ENCODE assay signal across 19 cellular contexts in the genomic region with DNA sequence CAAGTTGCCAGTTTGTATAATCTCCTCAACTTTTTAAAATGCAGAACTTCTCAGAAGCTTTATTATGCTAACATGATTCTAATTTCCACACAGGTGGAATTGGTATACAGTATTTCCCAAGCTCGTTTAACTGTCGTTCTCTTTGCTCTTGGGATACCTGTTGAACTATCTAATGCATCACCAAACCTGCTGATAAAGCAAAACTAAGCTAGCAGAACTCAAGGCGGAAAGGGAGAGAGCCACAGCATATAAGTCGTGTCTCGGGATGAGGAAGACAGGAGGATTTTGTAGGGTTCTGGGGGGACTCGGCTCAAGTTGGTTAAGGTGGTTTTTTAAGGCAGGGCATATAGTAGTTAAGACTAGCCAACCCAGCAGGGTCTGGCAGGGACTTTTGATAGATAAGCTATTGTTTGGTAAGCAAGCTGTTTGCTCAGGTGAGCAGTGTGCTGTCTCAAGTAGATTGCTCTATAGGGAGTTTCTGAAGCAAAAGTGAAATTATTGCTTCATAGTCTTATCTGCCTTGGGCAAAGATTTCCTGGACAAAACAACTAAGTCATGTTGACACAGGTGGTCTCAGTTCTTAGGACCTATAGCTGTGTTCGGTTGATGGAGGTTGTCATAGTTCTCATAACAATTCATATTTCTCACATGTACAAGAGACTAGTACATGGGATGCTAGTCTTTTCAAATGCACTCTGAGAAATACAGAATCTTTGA. TPM values are rescaled to one million over a fixed set of nuclear protein-coding genes. Genes with fewer than 3 reads are reported as not detected.
DNase-seq lines count a peak whose midpoint lies in the region; ATAC-seq, FAIRE-seq and TF ChIP-seq lines count a peak whose summit lies in the region.
"Had no signal": no experiment of that assay in that cellular context is flagged by ENCODE, and none has a peak within 500 bp of the region (broad histone marks: within the 10 kb centered on the region; RNA-seq: fewer than 3 reads in every experiment).

No MANE protein-coding gene starts in this region.

- no peak overlapping the region for H3K4me2 ChIP-seq in HepG2 (ENCODE audit: low read depth, low read length)
- H3K4me2 ChIP-seq in H1 (ENCODE audit: insufficient read depth in 1 of 2, low read depth in 2 of 2, low read length in 2 of 2) = no peak overlapping the region; a peak in 1 of 4 replicates

- H3K9ac ChIP-seq in HepG2 (ENCODE audit: insufficient read depth, low read depth, low read length) = no peak overlapping the region
- no peak overlapping the region for H3K9ac ChIP-seq in H1 (replicated peaks in 1 of 4; ENCODE audit: extremely low read depth in 1 of 4, low read depth in 3 of 4, low read length in 3 of 4)

- H3K27me3 ChIP-seq in HepG2 (ENCODE audit: control insufficient read depth in 1 of 2, insufficient read depth in 2 of 2, low read length in 2 of 2) (peaks cover 3 to 37% of the 10 kb centered on the region in 2 experiments; a peak in 3 of 5 replicates), right lobe of liver (no peaks in the 10 kb centered on the region), H1 (replicated peaks in 1 of 4; ENCODE audit: control insufficient read depth in 3 of 4, extremely low read depth in 1 of 4, insufficient read depth in 3 of 4, low read length in 3 of 4) (no peaks in the 10 kb centered on the region)
- H3K27me3 ChIP-seq: Peyer's patch had no signal

- H2AFZ ChIP-seq in HepG2 (ENCODE audit: low read length) (no peak overlapping the region), H1 (ENCODE audit: low read length) (no peak overlapping the region)

- POLR2A ChIA-PET in HepG2 (lab: Yijun Ruan, JAX) = no interaction called here
- POLR2A ChIA-PET in H1 (lab: Charles Lee; ENCODE audit: partially characterized antibody) = interaction anchor here (0.9 to 2.4 kb wide), 5 partner anchors 10 to 213 kb away, joined by 3 to 10 read pairs (median 5); a partner anchor contains a TSS

- no peak overlapping the region for H3K14ac ChIP-seq in H1 (ENCODE audit: insufficient read length)

- no peak overlapping the region for H2BK5ac ChIP-seq in H1 (ENCODE audit: low read depth, low read length)

- no peak overlapping the region; the same call in 1 of the 2 replicates for H3K18ac ChIP-seq in H1 (ENCODE audit: extremely low read depth, low read length)

- CTCF ChIA-PET in HepG2 (lab: Yijun Ruan, JAX; ENCODE audit: low intra/inter-chr PET ratio, low total read pairs) = no interaction called here
- CTCF ChIA-PET in H1 (lab: Charles Lee; ENCODE audit: partially characterized antibody) = interaction anchor here (0.6 to 7.1 kb wide), 11 partner anchors 11 to 411 kb away, joined by 3 to 82 read pairs (median 3); no protein-coding TSS in a partner anchor

- FAIRE-seq in HepG2 (lab: Jason Lieb, UNC) = no peak
- no peak for FAIRE-seq in H1 (lab: Jason Lieb, UNC)
- FAIRE-seq: GM12891, GM18507, H54 had no signal

- H3K9me3 ChIP-seq in HepG2 (ENCODE audit: low read length) (no peaks in the 10 kb centered on the region), right lobe of liver (no peaks in the 10 kb centered on the region), H1 (ENCODE audit: insufficient read depth in 2 of 2, low read depth in 1 of 2, low read length in 1 of 2) (no peaks in the 10 kb centered on the region)
- H3K9me3 ChIP-seq: Peyer's patch had no signal

- no peak overlapping the region for H4K8ac ChIP-seq in H1 (ENCODE audit: extremely low read depth, insufficient read depth, low read length)

- H3K4me3 ChIP-seq in HepG2 (replicated peaks in 1 of 3; ENCODE audit: insufficient read depth in 1 of 3, low read depth in 2 of 3, low read length in 3 of 3) = no peak overlapping the region
- no peak overlapping the region for H3K4me3 ChIP-seq in right lobe of liver
- H3K4me3 ChIP-seq in H1 (ENCODE audit: extremely low read depth in 1 of 4, insufficient read depth in 2 of 4, low read depth in 3 of 4, low read length in 4 of 4) = no peak overlapping the region
- H3K4me3 ChIP-seq: Peyer's patch had no signal

- WGBS in HepG2 (ENCODE audit: low lambda C conversion rate) = 19% methylated on average over 7 of the region's 7 CpGs
- 64% methylated on average over 7 of the region's 7 CpGs for WGBS in right lobe of liver (ENCODE audit: insufficient coverage, low coverage, low lambda C conversion rate, missing lambda C conversion rate)
- WGBS in H1 (ENCODE audit: extremely low coverage in 1 of 2, insufficient coverage in 1 of 2, insufficient read length in 1 of 2, insufficient replicate concordance in 2 of 2, low coverage in 1 of 2, low lambda C conversion rate in 2 of 2, missing lambda C conversion rate in 1 of 2), 2 experiments = 78% methylated on average over 7 of the region's 7 CpGs; no CpG with 5 or more reads in 1 of the 2 experiments

- H4K5ac ChIP-seq in H1 (ENCODE audit: insufficient read length, low read depth, low read length) = no peak overlapping the region

- no peaks in the 10 kb centered on the region for H3K79me1 ChIP-seq in H1 (ENCODE audit: low read depth, low read length)

- TF ChIP-seq RAD21 in HepG2 (CRISPR knock-in tag; IDR thresholded peaks at IDR 0.05) = no peak
- TF ChIP-seq RAD21 in H1 (IDR thresholded peaks at IDR 0.05 in 1 of 2, conservative IDR thresholded peaks at IDR 0.05 in 1 of 2; ENCODE audit: low read depth in 2 of 2, low read length in 2 of 2) = no peak

- no peaks in the 10 kb centered on the region for H3K36me3 ChIP-seq in HepG2 (replicated peaks in 1 of 2; ENCODE audit: control insufficient read depth in 1 of 2, insufficient read depth in 2 of 2, low read length in 2 of 2)
- no peaks in the 10 kb centered on the region for H3K36me3 ChIP-seq in right lobe of liver
- no peaks in the 10 kb centered on the region for H3K36me3 ChIP-seq in H1 (ENCODE audit: control insufficient read depth in 2 of 4, insufficient read depth in 4 of 4, low read length in 3 of 4)
- H3K36me3 ChIP-seq: Peyer's patch had no signal

- no peak overlapping the region for H3K56ac ChIP-seq in H1 (replicated peaks; ENCODE audit: insufficient read length, low read depth, low read length)

- TF ChIP-seq POLR2A in HepG2 (IDR thresholded peaks at IDR 0.05; ENCODE audit: insufficient read depth in 1 of 2, low read depth in 2 of 2, low read length in 2 of 2) (no peak), right lobe of liver (IDR thresholded peaks at IDR 0.05) (no peak), H1 (IDR thresholded peaks at IDR 0.05; ENCODE audit: control extremely low read depth in 1 of 2, low read depth in 2 of 2, low read length in 2 of 2) (no peak)

- H3K79me2 ChIP-seq in HepG2 (ENCODE audit: insufficient read depth, low read length) = no peaks in the 10 kb centered on the region
- H3K79me2 ChIP-seq in H1 (ENCODE audit: control insufficient read depth in 1 of 2, insufficient read depth in 2 of 2, low read length in 2 of 2) = no peaks in the 10 kb centered on the region

- H3K27ac ChIP-seq in HepG2 (ENCODE audit: extremely low read length, insufficient read depth, low read length) = no peak overlapping the region
- H3K27ac ChIP-seq in right lobe of liver = no peak overlapping the region
- H3K27ac ChIP-seq in H1 (ENCODE audit: low read depth, low read length) = no peak overlapping the region
- H3K27ac ChIP-seq: Peyer's patch had no signal

- H2BK120ac ChIP-seq in H1 (replicated peaks; ENCODE audit: low read depth, low read length) = peak overlapping the region; percentile 45

- TF ChIP-seq CTCF in HepG2 (CRISPR knock-in tag; IDR thresholded peaks at IDR 0.05) = no peak
- TF ChIP-seq CTCF in right lobe of liver (IDR thresholded peaks at IDR 0.05) = no peak
- no peak for TF ChIP-seq CTCF in H1 (IDR thresholded peaks at IDR 0.05; ENCODE audit: control extremely low read depth in 1 of 3, insufficient read depth in 1 of 3, low read depth in 1 of 3, low read length in 3 of 3)

- TF ChIP-seq EP300 in HepG2 (IDR thresholded peaks at IDR 0.05; ENCODE audit: low read depth in 2 of 2, low read length in 2 of 2) (no peak), HepG2 (CRISPR knock-in tag; IDR thresholded peaks at IDR 0.05; ENCODE audit: borderline replicate concordance) (no peak), H1 (IDR thresholded peaks at IDR 0.05; ENCODE audit: borderline replicate concordance in 1 of 2, low read depth in 2 of 2, low read length in 2 of 2) (no peak)

- no peak overlapping the region for H2BK15ac ChIP-seq in H1 (ENCODE audit: low read length)

- H2BK12ac ChIP-seq in H1 (ENCODE audit: low read depth, low read length) = no peak overlapping the region; the same call in 1 of the 2 replicates

- no peaks in the 10 kb centered on the region for H3K23me2 ChIP-seq in H1 (ENCODE audit: low read depth, low read length)

- ATAC-seq in HepG2 = no peak
- no peak for ATAC-seq in right lobe of liver
- ATAC-seq in GM18858 (IDR thresholded peaks at IDR 0.05; ENCODE audit: unreplicated experiment) = no peak
- no peak for ATAC-seq in GM19023 (IDR thresholded peaks at IDR 0.05; ENCODE audit: unreplicated experiment)
- ATAC-seq: Right ventricle myocardium inferior had no signal

- in situ Hi-C loops in HepG2 (cut with HindIII; ENCODE audit: extremely low pct_ligation_motif_present, low pct_unique_long_range_greater_than_20kb) = no loop called here

- BruUV-seq in HepG2 (replicated peaks; lab: Mats Ljungman, UMichigan) = no TSS peak

- no peak overlapping the region for H2AK5ac ChIP-seq in H1 (ENCODE audit: low read depth, low read length)

- H4K91ac ChIP-seq in H1 (replicated peaks; ENCODE audit: insufficient read length, low read length) = no peak overlapping the region

- H3K4ac ChIP-seq in H1 (replicated peaks; ENCODE audit: insufficient read length, low read depth, low read length) = no peak overlapping the region

- H3K4me1 ChIP-seq in HepG2 (ENCODE audit: insufficient read depth, low read length) (no peaks in the 10 kb centered on the region), right lobe of liver (no peaks in the 10 kb centered on the region), H1 (replicated peaks in 1 of 4; ENCODE audit: control insufficient read depth in 3 of 4, insufficient read depth in 4 of 4, low read length in 3 of 4) (peaks cover 12 to 47% (median 26%) of the 10 kb centered on the region in 4 experiments)
- H3K4me1 ChIP-seq: Peyer's patch had no signal

- intact Hi-C loops in HepG2 (cut with micrococcal nuclease; ENCODE audit: unreplicated experiment) = no loop called here
- intact Hi-C loops in right lobe of liver (cut with DNase I) = no loop called here

- H2BK20ac ChIP-seq in H1 (ENCODE audit: low read length) = no peak overlapping the region

- H4K20me1 ChIP-seq in HepG2 (ENCODE audit: insufficient read depth, low read length) (no peaks in the 10 kb centered on the region), H1 (replicated peaks in 1 of 2; ENCODE audit: control insufficient read depth in 1 of 2, insufficient read depth in 2 of 2, low read length in 2 of 2) (no peaks in the 10 kb centered on the region)

- no peak overlapping the region for H3K23ac ChIP-seq in H1 (ENCODE audit: insufficient read length)

- DNase-seq in HepG2 (ENCODE audit: low spot score) (no peak), right lobe of liver (no peak), OCI-M1 (lab: John Stamatoyannopoulos, UW) (peak; percentile 11), H1 (ENCODE audit: low read depth in 1 of 2, low spot score in 2 of 2) (no peak), NCI-H526 (lab: John Stamatoyannopoulos, UW) (no peak)
- DNase-seq: AML-193, COR-L47, GF-D8, Karpas-422, NCI-H1105, NCI-H1694, Peyer's patch had no signal

RNA-seq across cellular contexts. Expression of a gene that starts 28.2 kb away (rescaled TPM):
- total RNA-seq in HepG2 (2016; rRNA removed; fragmentation: Illumina TruSeq; extraction: Trizol) = not detected in 2 replicates
- total RNA-seq in HepG2 (2016; cell fraction: cytosol; rRNA removed; fragmentation: Illumina TruSeq; extraction: Trizol; ENCODE audit: low read depth) = not detected in 2 replicates
- not detected in 2 replicates for total RNA-seq in HepG2 (2016; cell fraction: insoluble cytoplasmic fraction; rRNA removed; fragmentation: Illumina TruSeq; extraction: Trizol)
- total RNA-seq in HepG2 (2016; cell fraction: membrane; rRNA removed; fragmentation: Illumina TruSeq; extraction: Trizol) = not detected in 2 replicates
- not detected in 2 replicates for total RNA-seq in HepG2 (2016; cell fraction: nucleus; rRNA removed; fragmentation: Illumina TruSeq; extraction: Trizol)
- polyA plus RNA-seq in HepG2 (2011; rRNA removed) = not detected in 2 replicates
- not detected in 2 replicates for polyA plus RNA-seq in HepG2 (2011; cell fraction: cytosol; rRNA removed)
- not detected in 2 replicates for polyA plus RNA-seq in HepG2 (2011; cell fraction: nucleus; rRNA removed)
- not detected in 2 replicates for polyA plus RNA-seq in HepG2 (2012)
- not detected in 2 replicates for polyA plus RNA-seq in HepG2 (2016; cell fraction: cytosol; fragmentation: Illumina TruSeq; extraction: Trizol; ENCODE audit: low read depth)
- polyA plus RNA-seq in HepG2 (2016; cell fraction: insoluble cytoplasmic fraction; fragmentation: Illumina TruSeq; extraction: Trizol; ENCODE audit: low read depth) = not detected in 2 replicates
- polyA plus RNA-seq in HepG2 (2016; cell fraction: membrane; fragmentation: Illumina TruSeq; extraction: Trizol; ENCODE audit: low read depth) = not detected in 2 replicates
- polyA plus RNA-seq in HepG2 (2016; cell fraction: nucleus; fragmentation: Illumina TruSeq; extraction: Trizol; ENCODE audit: insufficient read depth, low read depth) = not detected in 2 replicates
- polyA minus RNA-seq in HepG2 (2011; rRNA and poly(A)+ RNA removed; ENCODE audit: low replicate concordance) = not detected in 2 replicates
- polyA minus RNA-seq in HepG2 (2011; cell fraction: cytosol; rRNA and poly(A)+ RNA removed) = not detected in 2 replicates
- not detected in 2 replicates for polyA minus RNA-seq in HepG2 (2011; cell fraction: nucleus; rRNA and poly(A)+ RNA removed)
- under 1 TPM in 1 of 6 experiments, not detected in 5; 0.19 TPM for total RNA-seq in right lobe of liver
- total RNA-seq in H1 (2021; fragmentation: NEBNext Ultra II Directional; extraction: Animal tissue kit (Norgen Biotek cat#: 25700)) = 0.15 TPM in 1 of 2 replicates, not detected in the other
- polyA plus RNA-seq in H1 (2011; rRNA removed) = 0.11 and 0.17 TPM in 2 replicates
- polyA plus RNA-seq in H1 (2011; cell fraction: cytosol; rRNA removed) = 0.10 TPM
- 0.30 TPM for polyA plus RNA-seq in H1 (2011; cell fraction: nucleus; rRNA removed)
- 0.19 to 0.20 TPM in 2 of 4 replicates, not detected in the others for polyA plus RNA-seq in H1 (2012, experiment 1 of 2)
- not detected for polyA plus RNA-seq in H1 (2012, experiment 2 of 2)
- polyA plus RNA-seq in H1 (2013, experiment 1 of 2) = 0.12 TPM
- 0.07 TPM for polyA plus RNA-seq in H1 (2013, experiment 2 of 2)
- polyA minus RNA-seq in H1 (2011; rRNA and poly(A)+ RNA removed) = 0.47 TPM in 1 of 2 replicates, not detected in the other
- not detected for polyA minus RNA-seq in H1 (2011; cell fraction: cytosol; rRNA and poly(A)+ RNA removed)
- polyA minus RNA-seq in H1 (2011; cell fraction: nucleus; rRNA and poly(A)+ RNA removed) = not detected
- total RNA-seq: Daoy, Peyer's patch had no signal
